ENCODE assay signal across 8 cellular contexts in genomic region chr2:10493636-10494281, GRCh38. TPM values are rescaled to one million over a fixed set of nuclear protein-coding genes. Genes with fewer than 3 reads are reported as not detected.
DNase-seq lines count a peak whose midpoint lies in the region; ATAC-seq and TF ChIP-seq lines count a peak whose summit lies in the region.

No MANE protein-coding gene starts in this region.

- H3K4me3 ChIP-seq in skeletal muscle cell (ENCODE audit: low read depth, low read length) (no peak overlapping the region), H7 (ENCODE audit: insufficient read depth, low read depth, low read length) (no peak overlapping the region)

- H3K9me3 Mint-ChIP-seq in MCF 10A (ENCODE audit: unreplicated experiment) = no peaks in the 10 kb centered on the region

- BruUV-seq in MCF 10A (replicated peaks; lab: Mats Ljungman, UMichigan) = no TSS peak

- intact Hi-C loops in MCF 10A (cut with micrococcal nuclease) = loop anchor here (2.0 to 10.0 kb wide), 3 partner anchors 21 to 81 kb away; no protein-coding TSS in a partner anchor

- no peaks in the 10 kb centered on the region for H3K27me3 ChIP-seq in H7 (ENCODE audit: control insufficient read depth, insufficient read depth, low read length)

- H3K36me3 ChIP-seq in H7 (replicated peaks; ENCODE audit: control insufficient read depth, insufficient read depth, low read length) = no peaks in the 10 kb centered on the region

- peaks cover 27% of the 10 kb centered on the region for H3K4me1 Mint-ChIP-seq in MCF 10A (ENCODE audit: insufficient read depth, unreplicated experiment)

- POLR2A ChIA-PET in MCF 10A (lab: Yijun Ruan, JAX) = interaction anchor here (0.7 to 1.9 kb wide), 9 partner anchors 9 to 169 kb away, joined by 3 to 9 read pairs (median 4); partner anchors contain the start of gene ODC1

- peak overlapping the region; percentile 77 for H3K27ac Mint-ChIP-seq in MCF 10A (ENCODE audit: low read depth, unreplicated experiment)

- CTCF ChIA-PET in MCF 10A (lab: Yijun Ruan, JAX) = interaction anchor here (0.6 to 1.2 kb wide), 2 partner anchors 30 to 228 kb away, joined by 3 to 4 read pairs; no protein-coding TSS in a partner anchor

- DNase-seq in 8988T (peak; percentile 83), UCSD-AML1 (lab: John Stamatoyannopoulos, UW; ENCODE audit: unreplicated experiment) (peak; percentile 28), MCF 10A (ENCODE audit: unreplicated experiment) (peak; percentile 98), skeletal muscle cell (ENCODE audit: low read depth) (peak; percentile 44), erythroblast (lab: John Stamatoyannopoulos, UW) (no peak), H7 (no peak)

- H3K27me3 Mint-ChIP-seq in MCF 10A (ENCODE audit: insufficient read depth, unreplicated experiment) = peaks cover 15% of the 10 kb centered on the region

- ATAC-seq in GM19324 (IDR thresholded peaks at IDR 0.05; ENCODE audit: low FRiP score, unreplicated experiment) = peak; percentile 73
- ATAC-seq in HG03520 (IDR thresholded peaks at IDR 0.05; ENCODE audit: unreplicated experiment) = peak; percentile 98

- no peak for TF ChIP-seq CTCF in MCF 10A (IDR thresholded peaks at IDR 0.05; ENCODE audit: unreplicated experiment)

- TF ChIP-seq POLR2A in erythroblast (IDR thresholded peaks at IDR 0.05; ENCODE audit: low read length) = no peak

- H3K36me3 Mint-ChIP-seq in MCF 10A (ENCODE audit: insufficient read depth, unreplicated experiment) = peaks cover 7% of the 10 kb centered on the region

- no peak overlapping the region for H3K4me3 Mint-ChIP-seq in MCF 10A (ENCODE audit: unreplicated experiment)

RNA-seq across cellular contexts. Expression of gene ODC1, which starts 45.6 kb away (rescaled TPM):
- total RNA-seq in MCF 10A (2022) = 321 and 341 TPM in 2 replicates
- total RNA-seq in H7 (2014; rRNA removed; shearing (Covaris generic)) = 95.6 and 175 TPM in 2 replicates

Comparison
In these comparisons a context has a peak if more than half of its experiments do, and no peak if none do; other contexts are left out.
1. DNase-seq: peak in 8988T (single experiment), UCSD-AML1 (single experiment), MCF 10A (single experiment) and skeletal muscle cell (single experiment); none in erythroblast (0 of 2) and H7 (single experiment).